13 cellular contexts compared by ENCODE assay signal in the genomic region with DNA sequence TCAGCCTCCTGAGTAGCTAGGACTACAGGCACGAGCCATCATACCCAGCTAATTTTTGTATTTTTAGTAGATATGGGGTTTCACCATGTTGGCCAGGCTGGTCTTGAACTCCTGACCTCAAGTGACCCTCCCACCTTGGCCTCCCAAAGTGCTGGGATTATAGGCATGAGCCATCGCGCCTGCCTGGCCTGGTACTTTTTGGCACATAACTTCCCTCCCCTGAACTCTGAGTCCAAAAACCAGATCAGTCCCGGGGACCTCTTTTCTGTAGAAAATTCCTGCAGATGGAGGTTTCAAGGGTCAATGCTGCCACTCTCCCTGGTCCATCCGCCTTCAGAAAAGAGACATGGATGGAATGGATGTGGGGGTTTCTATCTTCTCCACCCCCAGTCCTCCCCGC. TPM values are rescaled to one million over a fixed set of nuclear protein-coding genes. Genes with fewer than 3 reads are reported as not detected.
DNase-seq lines count a peak whose midpoint lies in the region; ATAC-seq and TF ChIP-seq lines count a peak whose summit lies in the region.
"Not testable (repeated sequence)": the region's sequence is repeated elsewhere in the genome, so short reads cannot be mapped to it uniquely, and the experiment has no call there.
"Had no signal": no experiment of that assay in that cellular context is flagged by ENCODE, and none has a peak within 500 bp of the region (broad histone marks: within the 10 kb centered on the region; RNA-seq: fewer than 3 reads in every experiment).

No MANE protein-coding gene starts in this region.

- TF ChIP-seq CTCF in LNCaP clone FGC (IDR thresholded peaks at IDR 0.05; ENCODE audit: control insufficient read depth, extremely low read depth, insufficient read depth); ascending aorta (IDR thresholded peaks at IDR 0.05); esophagus squamous epithelium (IDR thresholded peaks at IDR 0.05); gastrocnemius medialis (IDR thresholded peaks at IDR 0.05 in 4 of 5, conservative IDR thresholded peaks at IDR 0.05 in 1 of 5): not testable (repeated sequence)

- H3K4me3 ChIP-seq in LNCaP clone FGC (ENCODE audit: low read depth, low read length) = peak overlapping the region; percentile 21; the same call in 1 of the 2 replicates
- peak overlapping the region; percentile 13 to 37 for H3K4me3 ChIP-seq in ascending aorta
- H3K4me3 ChIP-seq in esophagus squamous epithelium = peak overlapping the region in 2 of 4 donors; percentile 3 to 45
- peak overlapping the region in 1 of 2 donors; percentile 60 for H3K4me3 ChIP-seq in muscle layer of colon (ENCODE audit: low read depth in 1 of 2, low read length in 2 of 2)
- H3K4me3 ChIP-seq in gastrocnemius medialis = peak overlapping the region; percentile 52 to 64 (median 58)

- in situ Hi-C loops in gastrocnemius medialis (cut with MboI; ENCODE audit: low sequenced_read_pairs in 4 of 4) = loop anchor here in 1 of 4 donors (25.0 kb wide), 1 partner anchor 455 kb away; no protein-coding TSS in a partner anchor

- intact Hi-C loops in ascending aorta (cut with DNase I) (loop anchor here (2.0 to 5.0 kb wide), 3 partner anchors 14 to 520 kb away; a partner anchor contains a TSS), gastrocnemius medialis (cut with DNase I; ENCODE audit: low total_unique reads) (loop anchor here (2.0 kb wide), 1 partner anchor 14 kb away; a partner anchor contains a TSS)
- intact Hi-C loops in esophagus squamous epithelium (cut with DNase I); left ventricle myocardium superior (cut with micrococcal nuclease): not testable (repeated sequence)

- not testable (repeated sequence) for H3K9me3 ChIP-seq in ascending aorta; esophagus squamous epithelium; muscle layer of colon (ENCODE audit: low read length); gastrocnemius medialis

- H3K27me3 ChIP-seq in ascending aorta; esophagus squamous epithelium; muscle layer of colon (ENCODE audit: control insufficient read depth in 1 of 2, insufficient read depth in 2 of 2, low read length in 2 of 2); gastrocnemius medialis: not testable (repeated sequence)

- DNase-seq in LNCaP clone FGC (ENCODE audit: low read depth); ascending aorta (ENCODE audit: low spot score in 2 of 2); esophagus squamous epithelium (lab: John Stamatoyannopoulos, UW); left ventricle myocardium superior: not testable (repeated sequence)
- DNase-seq in gastrocnemius medialis = peak in 1 of 2 donors; percentile 57

- ATAC-seq in left ventricle myocardium superior (peak; percentile 35), gastrocnemius medialis (peak; percentile 21 to 31)

- 29 to 37% methylated on average over 5 to 6 of the region's 6 CpGs for WGBS in esophagus squamous epithelium, 2 donors

- H3K4me1 ChIP-seq in ascending aorta = peaks cover 3 to 12% of the 10 kb centered on the region in 2 donors
- H3K4me1 ChIP-seq in esophagus squamous epithelium = peaks cover 0 to 22% (median 17%) of the 10 kb centered on the region in 3 donors
- H3K4me1 ChIP-seq in muscle layer of colon (ENCODE audit: insufficient read depth, low read length) = peaks cover 29% of the 10 kb centered on the region
- peaks cover 44 to 49% of the 10 kb centered on the region in 2 donors for H3K4me1 ChIP-seq in gastrocnemius medialis

- peaks cover 10 to 11% of the 10 kb centered on the region in 2 donors for H3K36me3 ChIP-seq in ascending aorta
- peaks cover 0 to 17% (median 3%) of the 10 kb centered on the region in 3 donors for H3K36me3 ChIP-seq in esophagus squamous epithelium
- not testable (repeated sequence) for H3K36me3 ChIP-seq in muscle layer of colon (ENCODE audit: insufficient read depth, low read length)
- peaks cover 0 to 17% of the 10 kb centered on the region in 2 donors for H3K36me3 ChIP-seq in gastrocnemius medialis

- H3K27ac ChIP-seq in ascending aorta = peak overlapping the region; percentile 77 to 86
- peak overlapping the region in 3 of 4 donors; percentile 64 to 70 (median 68) for H3K27ac ChIP-seq in esophagus squamous epithelium
- H3K27ac ChIP-seq in muscle layer of colon (ENCODE audit: low read depth, low read length) = peak overlapping the region; percentile 75
- peak overlapping the region; percentile 94 to 99 (median 95) for H3K27ac ChIP-seq in gastrocnemius medialis
- peak overlapping the region; percentile 86 for H3K27ac ChIP-seq in temporal lobe (ENCODE audit: low read depth, low read length)

- not testable (repeated sequence) for TF ChIP-seq POLR2A in esophagus squamous epithelium (IDR thresholded peaks at IDR 0.05); gastrocnemius medialis (IDR thresholded peaks at IDR 0.05)

- H3K9ac ChIP-seq in muscle layer of colon (ENCODE audit: low read length) = not testable (repeated sequence)

RNA-seq across cellular contexts. Expression of a gene that starts 0.4 kb away (rescaled TPM):
- total RNA-seq in ascending aorta (1.1 TPM), esophagus squamous epithelium (1 to 10 TPM in 1 of 4 donors, under 1 TPM in 2, not detected in 1; 0.31 to 2.7 (median 0.57) TPM), left ventricle myocardium superior (30.4 TPM), gastrocnemius medialis (100 to 1,000 TPM in 1 of 4 donors, 10 to 100 TPM in 3; 30.1 to 211 (median 57.2) TPM), temporal lobe (2.5 TPM)

RNA-seq across cellular contexts. Expression of a gene that starts 13.9 kb away (rescaled TPM):
- 323 TPM for total RNA-seq in ascending aorta
- 100 to 1,000 TPM; 296 to 475 (median 347) TPM for total RNA-seq in esophagus squamous epithelium
- 500 TPM for total RNA-seq in left ventricle myocardium superior
- total RNA-seq in gastrocnemius medialis = 100 to 1,000 TPM; 540 to 822 (median 655) TPM
- 119 TPM for total RNA-seq in temporal lobe

RNA-seq across cellular contexts. Expression of a gene that starts 23.8 kb away (rescaled TPM):
- not detected for total RNA-seq in ascending aorta
- total RNA-seq in esophagus squamous epithelium = not detected
- total RNA-seq in left ventricle myocardium superior = not detected
- total RNA-seq in gastrocnemius medialis = not detected
- total RNA-seq in temporal lobe = not detected
- total RNA-seq: activated B cell treated with CpG ODN at 0.5 μM for 24 hours; activated T-cell treated with anti-CD3 and anti-CD28 coated beads, Interleukin-2, amount 50 U/mL, for 4 hours; Calu3; glomerular endothelial cell; progenitor cell of endocrine pancreas; SJCRH30 had no signal

RNA-seq across cellular contexts. Expression of a gene that starts 28.3 kb away (rescaled TPM):
- total RNA-seq in ascending aorta (74.6 TPM), esophagus squamous epithelium (10 to 100 TPM; 50.3 to 88.1 (median 69.9) TPM), left ventricle myocardium superior (29.2 TPM), gastrocnemius medialis (10 to 100 TPM; 29.8 to 32.0 (median 31.1) TPM), temporal lobe (35.7 TPM)

RNA-seq across cellular contexts. Expression of a gene that starts 40.8 kb away (rescaled TPM):
- 86.2 TPM for total RNA-seq in ascending aorta
- 100 to 1,000 TPM in 3 of 4 donors, 10 to 100 TPM in 1; 60.6 to 163 (median 133) TPM for total RNA-seq in esophagus squamous epithelium
- 73.5 TPM for total RNA-seq in left ventricle myocardium superior
- 100 to 1,000 TPM in 3 of 4 donors, 10 to 100 TPM in 1; 95.9 to 158 (median 114) TPM for total RNA-seq in gastrocnemius medialis
- 140 TPM for total RNA-seq in temporal lobe
